13 cellular contexts compared by ENCODE assay signal in genomic region chr11:105000167-105000566, GRCh38. TPM values are rescaled to one million over a fixed set of nuclear protein-coding genes. Genes with fewer than 3 reads are reported as not detected.
A peak's percentile ranks its signal among the peaks of the same experiment; 100 is the strongest.
DNase-seq lines count a peak whose midpoint lies in the region; ATAC-seq, FAIRE-seq and TF ChIP-seq lines count a peak whose summit lies in the region.
"Had no signal": no experiment of that assay in that cellular context is flagged by ENCODE, and none has a peak within 500 bp of the region (broad histone marks: within the 10 kb centered on the region; RNA-seq: fewer than 3 reads in every experiment).

No MANE protein-coding gene starts in this region.

- POLR2A ChIA-PET in H1 (lab: Charles Lee; ENCODE audit: partially characterized antibody): no interaction called here

- H3K4me3 ChIP-seq in H1 (ENCODE audit: extremely low read depth in 1 of 4, insufficient read depth in 2 of 4, low read depth in 3 of 4, low read length in 4 of 4) (no peak overlapping the region), ascending aorta (no peak overlapping the region)

- H4K5ac ChIP-seq in H1 (ENCODE audit: insufficient read length, low read depth, low read length): no peak overlapping the region

- H2AK5ac ChIP-seq in H1 (ENCODE audit: low read depth, low read length): no peak overlapping the region

- H4K20me1 ChIP-seq in H1 (replicated peaks in 1 of 2; ENCODE audit: control insufficient read depth in 1 of 2, insufficient read depth in 2 of 2, low read length in 2 of 2): no peaks in the 10 kb centered on the region

- no peak overlapping the region for H3K14ac ChIP-seq in H1 (ENCODE audit: insufficient read length)

- H3K18ac ChIP-seq in H1 (ENCODE audit: extremely low read depth, low read length): no peak overlapping the region

- no peak overlapping the region for H3K56ac ChIP-seq in H1 (replicated peaks; ENCODE audit: insufficient read length, low read depth, low read length)

- no peak overlapping the region for H2BK12ac ChIP-seq in H1 (ENCODE audit: low read depth, low read length)

- H3K36me3 ChIP-seq in H1 (ENCODE audit: control insufficient read depth in 2 of 4, insufficient read depth in 4 of 4, low read length in 3 of 4) (no peaks in the 10 kb centered on the region), ascending aorta (no peaks in the 10 kb centered on the region)

- peak; percentile 2 to 30 (median 20) for TF ChIP-seq CTCF in H1 (IDR thresholded peaks at IDR 0.05; ENCODE audit: control extremely low read depth in 1 of 3, insufficient read depth in 1 of 3, low read depth in 1 of 3, low read length in 3 of 3)
- TF ChIP-seq CTCF in ascending aorta (IDR thresholded peaks at IDR 0.05): no peak
- TF ChIP-seq CTCF in D721Med (IDR thresholded peaks at IDR 0.05; ENCODE audit: insufficient read depth, missing control alignments): no peak

- H3K23ac ChIP-seq in H1 (ENCODE audit: insufficient read length): no peak overlapping the region

- H3K9ac ChIP-seq in H1 (replicated peaks in 1 of 4; ENCODE audit: extremely low read depth in 1 of 4, low read depth in 3 of 4, low read length in 3 of 4): no peak overlapping the region

- no peak for TF ChIP-seq EP300 in H1 (IDR thresholded peaks at IDR 0.05; ENCODE audit: borderline replicate concordance in 1 of 2, low read depth in 2 of 2, low read length in 2 of 2)

- WGBS in H1 (ENCODE audit: extremely low coverage in 1 of 2, insufficient coverage in 1 of 2, insufficient read length in 1 of 2, insufficient replicate concordance in 2 of 2, low coverage in 1 of 2, low lambda C conversion rate in 2 of 2, missing lambda C conversion rate in 1 of 2), 2 experiments: 93% methylated on average over 5 of the region's 5 CpGs; no CpG with 5 or more reads in 1 of the 2 experiments

- no peak overlapping the region for H2BK15ac ChIP-seq in H1 (ENCODE audit: low read length)

- H3K9me3 ChIP-seq in H1 (ENCODE audit: insufficient read depth in 2 of 2, low read depth in 1 of 2, low read length in 1 of 2): no peaks in the 10 kb centered on the region
- H3K9me3 ChIP-seq in ascending aorta: no peaks in the 10 kb centered on the region

- no peak for ATAC-seq in esophagus mucosa

- 0 out of 2 replicates have a peak, but pooled peaks cover 2% of the 10 kb centered on the region for H3K23me2 ChIP-seq in H1 (ENCODE audit: low read depth, low read length)

- no peak overlapping the region for H3K4me2 ChIP-seq in H1 (ENCODE audit: insufficient read depth in 1 of 2, low read depth in 2 of 2, low read length in 2 of 2)

- H2AFZ ChIP-seq in H1 (ENCODE audit: low read length): no peak overlapping the region

- intact Hi-C loops in ascending aorta (cut with DNase I): no loop called here

- no peak overlapping the region for H2BK120ac ChIP-seq in H1 (replicated peaks; ENCODE audit: low read depth, low read length)

- no peaks in the 10 kb centered on the region for H3K79me2 ChIP-seq in H1 (ENCODE audit: control insufficient read depth in 1 of 2, insufficient read depth in 2 of 2, low read length in 2 of 2)

- H3K27ac ChIP-seq in H1 (ENCODE audit: low read depth, low read length): no peak overlapping the region
- H3K27ac ChIP-seq in ascending aorta: no peak overlapping the region

- H2BK5ac ChIP-seq in H1 (ENCODE audit: low read depth, low read length): no peak overlapping the region

- H3K79me1 ChIP-seq in H1 (ENCODE audit: low read depth, low read length): no peaks in the 10 kb centered on the region

- CTCF ChIA-PET in H1 (lab: Charles Lee; ENCODE audit: partially characterized antibody): interaction anchor here (0.6 to 1.5 kb wide), 7 partner anchors 8 to 711 kb away, joined by 3 to 5 read pairs (median 3); no protein-coding TSS in a partner anchor

- H4K8ac ChIP-seq in H1 (ENCODE audit: extremely low read depth, insufficient read depth, low read length): no peak overlapping the region

- no peak for TF ChIP-seq POLR2A in H1 (IDR thresholded peaks at IDR 0.05; ENCODE audit: control extremely low read depth in 1 of 2, low read depth in 2 of 2, low read length in 2 of 2)

- peak in 1 of 2 experiments; percentile 2; a peak in 2 of 4 replicates for TF ChIP-seq RAD21 in H1 (IDR thresholded peaks at IDR 0.05 in 1 of 2, conservative IDR thresholded peaks at IDR 0.05 in 1 of 2; ENCODE audit: low read depth in 2 of 2, low read length in 2 of 2)

- H3K4ac ChIP-seq in H1 (replicated peaks; ENCODE audit: insufficient read length, low read depth, low read length): no peak overlapping the region

- H4K91ac ChIP-seq in H1 (replicated peaks; ENCODE audit: insufficient read length, low read length): no peak overlapping the region

- peak; percentile 2 for DNase-seq in stimulated activated CD4-positive, alpha-beta T cell treated with anti-CD3 and anti-CD28 coated beads, Interleukin-1b, Interleukin-23, amount 100 ng/mL, for 48 hours
- no peak for DNase-seq in stimulated activated CD4-positive, alpha-beta T cell treated with anti-CD3 and anti-CD28 coated beads, Interleukin-4, amount 100 ng/mL, for 4 hours
- DNase-seq in LHCN-M2 (ENCODE audit: low read depth) (peak; percentile 16), H1 (ENCODE audit: low read depth in 1 of 2, low spot score in 2 of 2) (peak in 1 of 2 experiments; percentile 47), urothelium cell line (ENCODE audit: low spot score) (peak; percentile 58), ascending aorta (ENCODE audit: low spot score in 2 of 2) (no peak), D721Med (ENCODE audit: insufficient read length, low spot score) (no peak)
- DNase-seq: GOT3, NCI-H1930, SHP77 treated with DMSO at 0.1 percent for 48 hours had no signal

- no peaks in the 10 kb centered on the region for H3K27me3 ChIP-seq in H1 (replicated peaks in 1 of 4; ENCODE audit: control insufficient read depth in 3 of 4, extremely low read depth in 1 of 4, insufficient read depth in 3 of 4, low read length in 3 of 4)
- H3K27me3 ChIP-seq in ascending aorta: no peaks in the 10 kb centered on the region

- H3K4me1 ChIP-seq in H1 (replicated peaks in 1 of 4; ENCODE audit: control insufficient read depth in 3 of 4, insufficient read depth in 4 of 4, low read length in 3 of 4) (no peaks in the 10 kb centered on the region), ascending aorta (no peaks in the 10 kb centered on the region)

- FAIRE-seq in H1 (lab: Jason Lieb, UNC) (no peak), urothelium cell line (lab: Jason Lieb, UNC) (peak; percentile 87), D721Med (lab: Jason Lieb, UNC) (no peak)

- no peak overlapping the region for H2BK20ac ChIP-seq in H1 (ENCODE audit: low read length)

TF ChIP-seq in H1, 55 proteins besides CTCF, POLR2A, EP300 and RAD21 (continues in another document):
- TF ChIP-seq JUND (IDR thresholded peaks at IDR 0.05; ENCODE audit: low read length) (no peak), TEAD4 (IDR thresholded peaks at IDR 0.05; ENCODE audit: low read depth, low read length) (no peak)

RNA-seq across cellular contexts. Expression of gene CASP5, which starts 22.8 kb away (rescaled TPM):
- not detected in 2 replicates for total RNA-seq in LHCN-M2 (2014; rRNA removed)
- polyA plus RNA-seq in LHCN-M2 (2012): not detected
- not detected in 2 replicates for total RNA-seq in H1 (2021; fragmentation: NEBNext Ultra II Directional; extraction: Animal tissue kit (Norgen Biotek cat#: 25700))
- not detected in 2 replicates for polyA plus RNA-seq in H1 (2011; rRNA removed)
- not detected for polyA plus RNA-seq in H1 (2011; cell fraction: cytosol; rRNA removed)
- polyA plus RNA-seq in H1 (2011; cell fraction: nucleus; rRNA removed): not detected
- polyA plus RNA-seq in H1 (2012, experiment 1 of 2): not detected in 4 replicates
- not detected for polyA plus RNA-seq in H1 (2012, experiment 2 of 2)
- not detected for polyA plus RNA-seq in H1 (2013, experiment 1 of 2)
- not detected for polyA plus RNA-seq in H1 (2013, experiment 2 of 2)
- not detected in 2 replicates for polyA minus RNA-seq in H1 (2011; rRNA and poly(A)+ RNA removed)
- polyA minus RNA-seq in H1 (2011; cell fraction: cytosol; rRNA and poly(A)+ RNA removed): not detected
- not detected for polyA minus RNA-seq in H1 (2011; cell fraction: nucleus; rRNA and poly(A)+ RNA removed)
- total RNA-seq in ascending aorta: not detected
- not detected for total RNA-seq in esophagus mucosa
- total RNA-seq: activated CD4-positive, alpha-beta T cell treated with anti-CD3 and anti-CD28 coated beads, Interleukin-2, amount 10 ng/mL, durations not matched to agents 7 days and 5 days; activated naive CD8-positive, alpha-beta T cell treated with anti-CD3 and anti-CD28 coated beads for 36 hours had no signal

RNA-seq across cellular contexts. Expression of gene CASP4, which starts 31.8 kb away (rescaled TPM):
- total RNA-seq in LHCN-M2 (2014; rRNA removed) (86.4 and 88.7 TPM in 2 replicates), ascending aorta (56.6 TPM), esophagus mucosa (77.3 TPM)
- 31.1 TPM for polyA plus RNA-seq in LHCN-M2 (2012)
- total RNA-seq in H1 (2021; fragmentation: NEBNext Ultra II Directional; extraction: Animal tissue kit (Norgen Biotek cat#: 25700)): not detected in 2 replicates
- 0.05 and 0.09 TPM in 2 replicates for polyA plus RNA-seq in H1 (2011; rRNA removed)
- 0.10 TPM for polyA plus RNA-seq in H1 (2011; cell fraction: cytosol; rRNA removed)
- polyA plus RNA-seq in H1 (2011; cell fraction: nucleus; rRNA removed): not detected
- not detected in 4 replicates for polyA plus RNA-seq in H1 (2012, experiment 1 of 2)
- not detected for polyA plus RNA-seq in H1 (2012, experiment 2 of 2)
- 0.24 TPM for polyA plus RNA-seq in H1 (2013, experiment 1 of 2)
- 0.09 TPM for polyA plus RNA-seq in H1 (2013, experiment 2 of 2)
- polyA minus RNA-seq in H1 (2011; rRNA and poly(A)+ RNA removed): 0.06 and 0.49 TPM in 2 replicates
- polyA minus RNA-seq in H1 (2011; cell fraction: cytosol; rRNA and poly(A)+ RNA removed): not detected
- not detected for polyA minus RNA-seq in H1 (2011; cell fraction: nucleus; rRNA and poly(A)+ RNA removed)

RNA-seq across cellular contexts. Expression of gene CASP1, which starts 34.8 kb away (rescaled TPM):
- 4.4 and 6.5 TPM in 2 replicates for total RNA-seq in LHCN-M2 (2014; rRNA removed)
- 4.4 TPM for polyA plus RNA-seq in LHCN-M2 (2012)
- total RNA-seq in H1 (2021; fragmentation: NEBNext Ultra II Directional; extraction: Animal tissue kit (Norgen Biotek cat#: 25700)): not detected in 2 replicates
- polyA plus RNA-seq in H1 (2011; rRNA removed): not detected in 2 replicates
- not detected for polyA plus RNA-seq in H1 (2011; cell fraction: cytosol; rRNA removed)
- polyA plus RNA-seq in H1 (2011; cell fraction: nucleus; rRNA removed): not detected
- polyA plus RNA-seq in H1 (2012, experiment 1 of 2): not detected in 4 replicates
- polyA plus RNA-seq in H1 (2012, experiment 2 of 2): not detected
- polyA plus RNA-seq in H1 (2013, experiment 1 of 2): not detected
- not detected for polyA plus RNA-seq in H1 (2013, experiment 2 of 2)
- polyA minus RNA-seq in H1 (2011; rRNA and poly(A)+ RNA removed): not detected in 2 replicates
- polyA minus RNA-seq in H1 (2011; cell fraction: cytosol; rRNA and poly(A)+ RNA removed): not detected
- polyA minus RNA-seq in H1 (2011; cell fraction: nucleus; rRNA and poly(A)+ RNA removed): not detected
- total RNA-seq in ascending aorta: not detected
- 58.8 TPM for total RNA-seq in esophagus mucosa

RNA-seq across cellular contexts. Expression of gene CARD16, which starts 45.0 kb away (rescaled TPM):
- not detected in 2 replicates for total RNA-seq in LHCN-M2 (2014; rRNA removed)
- polyA plus RNA-seq in LHCN-M2 (2012): 0.16 TPM
- total RNA-seq in H1 (2021; fragmentation: NEBNext Ultra II Directional; extraction: Animal tissue kit (Norgen Biotek cat#: 25700)): not detected in 2 replicates
- polyA plus RNA-seq in H1 (2011; rRNA removed): not detected in 2 replicates
- not detected for polyA plus RNA-seq in H1 (2011; cell fraction: cytosol; rRNA removed)
- not detected for polyA plus RNA-seq in H1 (2011; cell fraction: nucleus; rRNA removed)
- polyA plus RNA-seq in H1 (2012, experiment 1 of 2): not detected in 4 replicates
- polyA plus RNA-seq in H1 (2012, experiment 2 of 2): not detected
- not detected for polyA plus RNA-seq in H1 (2013, experiment 1 of 2)
- not detected for polyA plus RNA-seq in H1 (2013, experiment 2 of 2)
- polyA minus RNA-seq in H1 (2011; rRNA and poly(A)+ RNA removed): not detected in 2 replicates
- not detected for polyA minus RNA-seq in H1 (2011; cell fraction: cytosol; rRNA and poly(A)+ RNA removed)
- polyA minus RNA-seq in H1 (2011; cell fraction: nucleus; rRNA and poly(A)+ RNA removed): not detected
- 15.5 TPM for total RNA-seq in ascending aorta
- total RNA-seq in esophagus mucosa: 14.0 TPM

Comparison
In these comparisons a context has a peak if more than half of its experiments do, and no peak if none do; other contexts are left out.
1. DNase-seq: peak in stimulated activated CD4-positive, alpha-beta T cell treated with anti-CD3 and anti-CD28 coated beads, Interleukin-1b, Interleukin-23, amount 100 ng/mL, for 48 hours (single experiment), LHCN-M2 (single experiment) and urothelium cell line (single experiment); none in stimulated activated CD4-positive, alpha-beta T cell treated with anti-CD3 and anti-CD28 coated beads, Interleukin-4, amount 100 ng/mL, for 4 hours (0 of 2), ascending aorta (0 of 2) and D721Med (single experiment).
2. CTCF ChIP-seq: peak in H1 (3 of 3); none in ascending aorta (0 of 3) and D721Med (single experiment).
3. RNA of gene CASP4, which starts 31.8 kb away (total RNA-seq): 86.4 to 88.7 TPM in LHCN-M2, 77.3 TPM in esophagus mucosa (single experiment) and 56.6 TPM in ascending aorta (single experiment); not detected in H1; every median in the first group is over 10 times any median in the second.